ENCODE assay signal across 2 cellular contexts in the genomic region with DNA sequence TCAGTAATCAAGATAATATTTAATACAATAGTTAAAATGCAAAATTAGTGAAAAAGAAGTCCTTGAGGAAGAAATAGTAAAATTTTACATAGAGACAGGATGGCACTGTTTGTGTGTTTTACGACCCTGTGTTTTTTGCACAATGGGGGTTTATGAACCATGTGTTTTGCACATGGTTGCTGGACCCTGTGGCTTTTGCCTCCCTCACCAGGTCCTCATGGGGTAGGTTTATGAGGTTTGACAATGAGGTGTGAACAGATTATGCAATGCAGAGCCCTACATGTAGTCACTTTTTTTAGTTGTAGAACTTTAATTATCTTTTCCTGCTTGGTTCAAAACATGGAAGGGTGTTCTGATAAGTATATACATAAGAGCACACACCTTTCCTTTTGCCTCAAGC.
TF ChIP-seq lines count a peak whose summit lies in the region.

No MANE protein-coding gene starts in this region.

TF ChIP-seq in K562, 482 proteins besides CTCF, POLR2A, EP300 and RAD21 (continues in another document):
- TF ChIP-seq ZNF785 (CRISPR knock-in tag; IDR thresholded peaks at IDR 0.05): no peak
- no peak for TF ChIP-seq FOS (IDR thresholded peaks at IDR 0.05; ENCODE audit: extremely low read depth, insufficient read length)
- TF ChIP-seq PTRF (tag; IDR thresholded peaks at IDR 0.05): no peak
- TF ChIP-seq, protein P1, sequence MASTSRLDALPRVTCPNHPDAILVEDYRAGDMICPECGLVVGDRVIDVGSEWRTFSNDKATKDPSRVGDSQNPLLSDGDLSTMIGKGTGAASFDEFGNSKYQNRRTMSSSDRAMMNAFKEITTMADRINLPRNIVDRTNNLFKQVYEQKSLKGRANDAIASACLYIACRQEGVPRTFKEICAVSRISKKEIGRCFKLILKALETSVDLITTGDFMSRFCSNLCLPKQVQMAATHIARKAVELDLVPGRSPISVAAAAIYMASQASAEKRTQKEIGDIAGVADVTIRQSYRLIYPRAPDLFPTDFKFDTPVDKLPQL (IDR thresholded peaks at IDR 0.05; ENCODE audit: extremely low read depth, insufficient read length): no peak
- TF ChIP-seq, protein P2, sequence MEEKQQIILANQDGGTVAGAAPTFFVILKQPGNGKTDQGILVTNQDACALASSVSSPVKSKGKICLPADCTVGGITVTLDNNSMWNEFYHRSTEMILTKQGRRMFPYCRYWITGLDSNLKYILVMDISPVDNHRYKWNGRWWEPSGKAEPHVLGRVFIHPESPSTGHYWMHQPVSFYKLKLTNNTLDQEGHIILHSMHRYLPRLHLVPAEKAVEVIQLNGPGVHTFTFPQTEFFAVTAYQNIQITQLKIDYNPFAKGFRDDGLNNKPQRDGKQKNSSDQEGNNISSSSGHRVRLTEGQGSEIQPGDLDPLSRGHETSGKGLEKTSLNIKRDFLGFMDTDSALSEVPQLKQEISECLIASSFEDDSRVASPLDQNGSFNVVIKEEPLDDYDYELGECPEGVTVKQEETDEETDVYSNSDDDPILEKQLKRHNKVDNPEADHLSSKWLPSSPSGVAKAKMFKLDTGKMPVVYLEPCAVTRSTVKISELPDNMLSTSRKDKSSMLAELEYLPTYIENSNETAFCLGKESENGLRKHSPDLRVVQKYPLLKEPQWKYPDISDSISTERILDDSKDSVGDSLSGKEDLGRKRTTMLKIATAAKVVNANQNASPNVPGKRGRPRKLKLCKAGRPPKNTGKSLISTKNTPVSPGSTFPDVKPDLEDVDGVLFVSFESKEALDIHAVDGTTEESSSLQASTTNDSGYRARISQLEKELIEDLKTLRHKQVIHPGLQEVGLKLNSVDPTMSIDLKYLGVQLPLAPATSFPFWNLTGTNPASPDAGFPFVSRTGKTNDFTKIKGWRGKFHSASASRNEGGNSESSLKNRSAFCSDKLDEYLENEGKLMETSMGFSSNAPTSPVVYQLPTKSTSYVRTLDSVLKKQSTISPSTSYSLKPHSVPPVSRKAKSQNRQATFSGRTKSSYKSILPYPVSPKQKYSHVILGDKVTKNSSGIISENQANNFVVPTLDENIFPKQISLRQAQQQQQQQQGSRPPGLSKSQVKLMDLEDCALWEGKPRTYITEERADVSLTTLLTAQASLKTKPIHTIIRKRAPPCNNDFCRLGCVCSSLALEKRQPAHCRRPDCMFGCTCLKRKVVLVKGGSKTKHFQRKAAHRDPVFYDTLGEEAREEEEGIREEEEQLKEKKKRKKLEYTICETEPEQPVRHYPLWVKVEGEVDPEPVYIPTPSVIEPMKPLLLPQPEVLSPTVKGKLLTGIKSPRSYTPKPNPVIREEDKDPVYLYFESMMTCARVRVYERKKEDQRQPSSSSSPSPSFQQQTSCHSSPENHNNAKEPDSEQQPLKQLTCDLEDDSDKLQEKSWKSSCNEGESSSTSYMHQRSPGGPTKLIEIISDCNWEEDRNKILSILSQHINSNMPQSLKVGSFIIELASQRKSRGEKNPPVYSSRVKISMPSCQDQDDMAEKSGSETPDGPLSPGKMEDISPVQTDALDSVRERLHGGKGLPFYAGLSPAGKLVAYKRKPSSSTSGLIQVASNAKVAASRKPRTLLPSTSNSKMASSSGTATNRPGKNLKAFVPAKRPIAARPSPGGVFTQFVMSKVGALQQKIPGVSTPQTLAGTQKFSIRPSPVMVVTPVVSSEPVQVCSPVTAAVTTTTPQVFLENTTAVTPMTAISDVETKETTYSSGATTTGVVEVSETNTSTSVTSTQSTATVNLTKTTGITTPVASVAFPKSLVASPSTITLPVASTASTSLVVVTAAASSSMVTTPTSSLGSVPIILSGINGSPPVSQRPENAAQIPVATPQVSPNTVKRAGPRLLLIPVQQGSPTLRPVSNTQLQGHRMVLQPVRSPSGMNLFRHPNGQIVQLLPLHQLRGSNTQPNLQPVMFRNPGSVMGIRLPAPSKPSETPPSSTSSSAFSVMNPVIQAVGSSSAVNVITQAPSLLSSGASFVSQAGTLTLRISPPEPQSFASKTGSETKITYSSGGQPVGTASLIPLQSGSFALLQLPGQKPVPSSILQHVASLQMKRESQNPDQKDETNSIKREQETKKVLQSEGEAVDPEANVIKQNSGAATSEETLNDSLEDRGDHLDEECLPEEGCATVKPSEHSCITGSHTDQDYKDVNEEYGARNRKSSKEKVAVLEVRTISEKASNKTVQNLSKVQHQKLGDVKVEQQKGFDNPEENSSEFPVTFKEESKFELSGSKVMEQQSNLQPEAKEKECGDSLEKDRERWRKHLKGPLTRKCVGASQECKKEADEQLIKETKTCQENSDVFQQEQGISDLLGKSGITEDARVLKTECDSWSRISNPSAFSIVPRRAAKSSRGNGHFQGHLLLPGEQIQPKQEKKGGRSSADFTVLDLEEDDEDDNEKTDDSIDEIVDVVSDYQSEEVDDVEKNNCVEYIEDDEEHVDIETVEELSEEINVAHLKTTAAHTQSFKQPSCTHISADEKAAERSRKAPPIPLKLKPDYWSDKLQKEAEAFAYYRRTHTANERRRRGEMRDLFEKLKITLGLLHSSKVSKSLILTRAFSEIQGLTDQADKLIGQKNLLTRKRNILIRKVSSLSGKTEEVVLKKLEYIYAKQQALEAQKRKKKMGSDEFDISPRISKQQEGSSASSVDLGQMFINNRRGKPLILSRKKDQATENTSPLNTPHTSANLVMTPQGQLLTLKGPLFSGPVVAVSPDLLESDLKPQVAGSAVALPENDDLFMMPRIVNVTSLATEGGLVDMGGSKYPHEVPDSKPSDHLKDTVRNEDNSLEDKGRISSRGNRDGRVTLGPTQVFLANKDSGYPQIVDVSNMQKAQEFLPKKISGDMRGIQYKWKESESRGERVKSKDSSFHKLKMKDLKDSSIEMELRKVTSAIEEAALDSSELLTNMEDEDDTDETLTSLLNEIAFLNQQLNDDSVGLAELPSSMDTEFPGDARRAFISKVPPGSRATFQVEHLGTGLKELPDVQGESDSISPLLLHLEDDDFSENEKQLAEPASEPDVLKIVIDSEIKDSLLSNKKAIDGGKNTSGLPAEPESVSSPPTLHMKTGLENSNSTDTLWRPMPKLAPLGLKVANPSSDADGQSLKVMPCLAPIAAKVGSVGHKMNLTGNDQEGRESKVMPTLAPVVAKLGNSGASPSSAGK (IDR thresholded peaks at IDR 0.05): peak; percentile 58
- no peak for TF ChIP-seq ZNF830 (CRISPR knock-in tag; IDR thresholded peaks at IDR 0.05)
- no peak for TF ChIP-seq CEBPG (CRISPR knock-in tag; IDR thresholded peaks at IDR 0.05)
- TF ChIP-seq CEBPG (tag; conservative IDR thresholded peaks at IDR 0.05 in 1 of 2, IDR thresholded peaks at IDR 0.05 in 1 of 2): 0 out of 4 replicates have a peak, but pooled peaks of 1 of the 2 experiments have one; percentile 16
- TF ChIP-seq POLR3G (IDR thresholded peaks at IDR 0.05; ENCODE audit: extremely low read depth, insufficient read length, insufficient replicate concordance): no peak
- TF ChIP-seq JUNB (CRISPR knock-in tag; conservative IDR thresholded peaks at IDR 0.05): no peak
- no peak for TF ChIP-seq HDAC1 (IDR thresholded peaks at IDR 0.05)
- no peak for TF ChIP-seq FOXK1 (CRISPR knock-in tag; IDR thresholded peaks at IDR 0.05; ENCODE audit: borderline replicate concordance)

TF ChIP-seq in endothelial cell of umbilical vein, 7 proteins besides CTCF, POLR2A, EP300 and RAD21:
- TF ChIP-seq POLR2AphosphoS5 (IDR thresholded peaks at IDR 0.05; ENCODE audit: insufficient read depth, low read depth, low read length) (no peak), FOS (IDR thresholded peaks at IDR 0.05; ENCODE audit: borderline replicate concordance, insufficient read depth, low read length) (no peak), MYC (IDR thresholded peaks at IDR 0.05; ENCODE audit: low read depth, low read length) (no peak), JUN (IDR thresholded peaks at IDR 0.05; ENCODE audit: borderline replicate concordance, insufficient read depth, insufficient read length, low read depth) (no peak), EZH2 (IDR thresholded peaks at IDR 0.05; ENCODE audit: borderline replicate concordance, low read depth, low read length, severe bottlenecking) (no peak), GATA2 (IDR thresholded peaks at IDR 0.05; ENCODE audit: insufficient read depth, insufficient read length, low read depth, low read length) (no peak)
- TF ChIP-seq, protein P3, sequence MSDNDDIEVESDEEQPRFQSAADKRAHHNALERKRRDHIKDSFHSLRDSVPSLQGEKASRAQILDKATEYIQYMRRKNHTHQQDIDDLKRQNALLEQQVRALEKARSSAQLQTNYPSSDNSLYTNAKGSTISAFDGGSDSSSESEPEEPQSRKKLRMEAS (IDR thresholded peaks at IDR 0.05; ENCODE audit: insufficient read depth, insufficient read length): no peak
TF ChIP-seq in endothelial cell of umbilical vein: peak in this region for 0.
